8 cellular contexts compared by ENCODE assay signal in genomic region chr11:64271339-64272132, GRCh38. TPM values are rescaled to one million over a fixed set of nuclear protein-coding genes. Genes with fewer than 3 reads are reported as not detected.
DNase-seq lines count a peak whose midpoint lies in the region; ATAC-seq, FAIRE-seq and TF ChIP-seq lines count a peak whose summit lies in the region.

No MANE protein-coding gene starts in this region.

- H3K4me3 ChIP-seq in AG04450 (ENCODE audit: low read depth, low read length) (peak overlapping the region; percentile 70), bronchial epithelial cell (ENCODE audit: low read depth, low read length) (peak overlapping the region; percentile 54), small intestine (ENCODE audit: low read depth in 1 of 2, low read length in 2 of 2) (peak overlapping the region; percentile 48 to 76)

- intact Hi-C loops in activated B cell treated with CpG ODN at 0.5 μM for 24 hours (cut with micrococcal nuclease) = no loop called here

- H3K4me3 Mint-ChIP-seq in activated B cell treated with CpG ODN at 0.5 μM for 24 hours (peak overlapping the region; percentile 91), immature natural killer cell (peak overlapping the region; percentile 91 to 99 (median 93))

- FAIRE-seq in bronchial epithelial cell (lab: Jason Lieb, UNC) (no peak), small intestine (lab: Jason Lieb, UNC) (no peak)

- peaks cover 0 to 4% of the 10 kb centered on the region in 2 donors for H3K4me1 ChIP-seq in small intestine (ENCODE audit: control insufficient read depth in 2 of 2, insufficient read depth in 1 of 2, low read depth in 1 of 2, low read length in 1 of 2)

- WGBS in small intestine, 3 donors = 3 to 5% (median 5%) methylated on average over 32 to 38 of the region's 38 CpGs

- H3K27ac Mint-ChIP-seq in activated B cell treated with CpG ODN at 0.5 μM for 24 hours (peak overlapping the region; percentile 95), immature natural killer cell (peak overlapping the region; percentile 91 to 100 (median 99))

- H3K4me1 Mint-ChIP-seq in activated B cell treated with CpG ODN at 0.5 μM for 24 hours = peaks cover 21% of the 10 kb centered on the region
- H3K4me1 Mint-ChIP-seq in immature natural killer cell = peaks cover 33 to 35% of the 10 kb centered on the region in 2 donors

- H3K27me3 ChIP-seq in AG04450 (ENCODE audit: control insufficient read depth, insufficient read depth, low read length) (no peaks in the 10 kb centered on the region), bronchial epithelial cell (ENCODE audit: control insufficient read depth, insufficient read depth, low read length) (no peaks in the 10 kb centered on the region), small intestine (ENCODE audit: control insufficient read depth in 2 of 2, insufficient read depth in 2 of 2, low read length in 2 of 2) (no peaks in the 10 kb centered on the region)

- H3K27me3 Mint-ChIP-seq in activated B cell treated with CpG ODN at 0.5 μM for 24 hours = no peaks in the 10 kb centered on the region
- H3K27me3 Mint-ChIP-seq in immature natural killer cell (ENCODE audit: low read depth in 3 of 3) = peaks cover 18 to 30% (median 22%) of the 10 kb centered on the region in 3 donors

- peak; percentile 20 for ATAC-seq in GM21737 (IDR thresholded peaks at IDR 0.05; ENCODE audit: unreplicated experiment)
- peak; percentile 46 for ATAC-seq in activated B cell treated with CpG ODN at 0.5 μM for 24 hours (ENCODE audit: low read depth)
- no peak for ATAC-seq in GM21381 (IDR thresholded peaks at IDR 0.05; ENCODE audit: unreplicated experiment)

- H3K9me3 ChIP-seq in AG04450 (ENCODE audit: control insufficient read depth, insufficient read depth, low read length) (no peaks in the 10 kb centered on the region; the same call in 1 of the 2 replicates), small intestine (ENCODE audit: control insufficient read depth, low read depth) (no peaks in the 10 kb centered on the region)

- H3K9me3 Mint-ChIP-seq in activated B cell treated with CpG ODN at 0.5 μM for 24 hours (no peaks in the 10 kb centered on the region), immature natural killer cell (no peaks in the 10 kb centered on the region)

- DNase-seq in AG04450 (ENCODE audit: low read depth, low spot score) = peak; percentile 86
- DNase-seq in NCI-H226 = peak; percentile 71
- DNase-seq in activated B cell treated with CpG ODN at 0.5 μM for 24 hours = peak; percentile 75
- peak; percentile 80 for DNase-seq in bronchial epithelial cell (ENCODE audit: low read depth)
- DNase-seq in immature natural killer cell = peak; percentile 78 to 86 (median 79)
- peak; percentile 93 for DNase-seq in small intestine

- H3K36me3 ChIP-seq in bronchial epithelial cell (ENCODE audit: control insufficient read depth, insufficient read depth, low read length) (peaks cover 11% of the 10 kb centered on the region), small intestine (ENCODE audit: control insufficient read depth in 2 of 2, insufficient read depth in 2 of 2, low read length in 2 of 2) (peaks cover under 1 to 1% of the 10 kb centered on the region in 2 donors)

- CTCF ChIA-PET in AG04450 (lab: Charles Lee) = interaction anchor here (0.6 to 3.4 kb wide), 7 partner anchors 21 to 418 kb away, joined by 3 to 24 read pairs (median 4); partner anchors contain the start of genes CATSPERZ and PLCB3
- CTCF ChIA-PET in activated B cell treated with CpG ODN at 0.5 μM for 24 hours (lab: Charles Lee) = interaction anchor here (0.7 to 5.7 kb wide), 14 partner anchors 13 to 433 kb away, joined by 3 to 55 read pairs (median 4); partner anchors contain the start of genes BAD, CATSPERZ, PRDX5 and STIP1

- POLR2A ChIA-PET in AG04450 (lab: Yijun Ruan, JAX) (interaction anchor here (0.5 to 4.1 kb wide), 12 partner anchors 13 to 394 kb away, joined by 3 to 28 read pairs (median 4); partner anchors contain the start of genes BAD, FKBP2, GPR137 and PLCB3), activated B cell treated with CpG ODN at 0.5 μM for 24 hours (lab: Charles Lee) (interaction anchor here (0.5 to 6.0 kb wide), 25 partner anchors 10 to 1730 kb away, joined by 3 to 119 read pairs (median 4); partner anchors contain the start of genes BAD, BANF1, CATSPERZ and EIF1AD)

- peaks cover 14% of the 10 kb centered on the region for H3K36me3 Mint-ChIP-seq in activated B cell treated with CpG ODN at 0.5 μM for 24 hours (ENCODE audit: low read depth)
- H3K36me3 Mint-ChIP-seq in immature natural killer cell = no peaks in the 10 kb centered on the region

- TF ChIP-seq CTCF in AG04450 (IDR thresholded peaks at IDR 0.05; ENCODE audit: low read depth, low read length) (no peak), activated B cell treated with CpG ODN at 0.5 μM for 24 hours (IDR thresholded peaks at IDR 0.05) (no peak), bronchial epithelial cell (IDR thresholded peaks at IDR 0.05; ENCODE audit: insufficient read depth, low read length, severe bottlenecking) (peak; percentile 9)

- H3K27ac ChIP-seq in AG04450 (ENCODE audit: low read depth, low read length) = peak overlapping the region; percentile 82
- peak overlapping the region; percentile 94 to 96 for H3K27ac ChIP-seq in small intestine (ENCODE audit: low read depth in 1 of 2, low read length in 1 of 2)

RNA-seq across cellular contexts. Expression of gene BAD, which starts 12.9 kb away (rescaled TPM):
- polyA plus RNA-seq in AG04450 (2011; rRNA removed) (36.1 and 54.8 TPM in 2 replicates), immature natural killer cell (10 to 100 TPM; 67.7 to 87.5 (median 77.3) TPM), small intestine (10 to 100 TPM; 63.6 to 98.6 (median 84.5) TPM)
- 7.3 and 9.3 TPM in 2 replicates for polyA minus RNA-seq in AG04450 (2011; rRNA and poly(A)+ RNA removed)
- total RNA-seq in activated B cell treated with CpG ODN at 0.5 μM for 24 hours (21.7 and 26.6 TPM in 2 replicates), bronchial epithelial cell (63.4 and 74.2 TPM in 2 replicates)

RNA-seq across cellular contexts. Expression of gene GPR137, which starts 14.1 kb away (rescaled TPM):
- 12.4 and 21.1 TPM in 2 replicates for polyA plus RNA-seq in AG04450 (2011; rRNA removed)
- polyA minus RNA-seq in AG04450 (2011; rRNA and poly(A)+ RNA removed) = 8.9 and 11.4 TPM in 2 replicates
- total RNA-seq in activated B cell treated with CpG ODN at 0.5 μM for 24 hours = 48.6 and 53.1 TPM in 2 replicates
- 2.9 and 5.6 TPM in 2 replicates for total RNA-seq in bronchial epithelial cell
- 10 to 100 TPM in 1 of 3 donors, 1 to 10 TPM in 2; 6.9 to 11.6 (median 7.4) TPM for polyA plus RNA-seq in immature natural killer cell
- polyA plus RNA-seq in small intestine = 10 to 100 TPM; 16.5 to 27.9 (median 18.4) TPM

RNA-seq across cellular contexts. Expression of gene KCNK4, which starts 19.6 kb away (rescaled TPM):
- polyA plus RNA-seq in AG04450 (2011; rRNA removed) (not detected in 2 replicates), immature natural killer cell (not detected), small intestine (not detected)
- not detected in 2 replicates for polyA minus RNA-seq in AG04450 (2011; rRNA and poly(A)+ RNA removed)
- total RNA-seq in activated B cell treated with CpG ODN at 0.5 μM for 24 hours (0.24 and 0.44 TPM in 2 replicates), bronchial epithelial cell (under 0.01 TPM in 1 of 2 replicates, not detected in the other)

RNA-seq across cellular contexts. Expression of gene PLCB3, which starts 20.2 kb away (rescaled TPM):
- 11.7 and 13.0 TPM in 2 replicates for polyA plus RNA-seq in AG04450 (2011; rRNA removed)
- 20.9 and 27.1 TPM in 2 replicates for polyA minus RNA-seq in AG04450 (2011; rRNA and poly(A)+ RNA removed)
- total RNA-seq in activated B cell treated with CpG ODN at 0.5 μM for 24 hours = 7.9 and 8.1 TPM in 2 replicates
- total RNA-seq in bronchial epithelial cell = 20.8 and 33.3 TPM in 2 replicates
- polyA plus RNA-seq in immature natural killer cell = under 1 TPM in 2 of 3 donors, not detected in 1; 0.33 to 0.49 TPM
- polyA plus RNA-seq in small intestine = 100 to 1,000 TPM; 108 to 191 (median 142) TPM

RNA-seq across cellular contexts. Expression of gene PPP1R14B, which starts 24.8 kb away (rescaled TPM):
- polyA plus RNA-seq in AG04450 (2011; rRNA removed) (119 and 146 TPM in 2 replicates), immature natural killer cell (10 to 100 TPM; 16.6 to 34.9 (median 33.3) TPM), small intestine (100 to 1,000 TPM; 139 to 161 (median 147) TPM)
- 50.8 and 58.8 TPM in 2 replicates for polyA minus RNA-seq in AG04450 (2011; rRNA and poly(A)+ RNA removed)
- total RNA-seq in activated B cell treated with CpG ODN at 0.5 μM for 24 hours (112 and 127 TPM in 2 replicates), bronchial epithelial cell (392 and 481 TPM in 2 replicates)
